21 cellular contexts compared by ENCODE assay signal in genomic region chr19:413756-414420, GRCh38. TPM values are rescaled to one million over a fixed set of nuclear protein-coding genes. Genes with fewer than 3 reads are reported as not detected.
"Had no signal": no experiment of that assay in that cellular context is flagged by ENCODE, and none has a peak within 500 bp of the region (broad histone marks: within the 10 kb centered on the region; RNA-seq: fewer than 3 reads in every experiment).

No MANE protein-coding gene starts in this region.

- DNase-seq: activated B cell treated with CpG ODN at 0.5 μM for 24 hours; activated CD4-positive, alpha-beta T cell treated with anti-CD3 and anti-CD28 coated beads for 48 hours; activated CD8-positive, alpha-beta T cell treated with anti-CD3 and anti-CD28 coated beads for 36 hours; activated T-cell treated with anti-CD3 and anti-CD28 coated beads, Interleukin-2, amount 50 U/mL, for 4 hours; colonic mucosa; hippocampal formation; kidney; left ventricle myocardium superior; occipital lobe; sigmoid colon; stimulated activated CD4-positive, alpha-beta T cell treated with anti-CD3 and anti-CD28 coated beads, Interleukin-1b, Interleukin-23, amount 100 ng/mL, for 48 hours; stomach had no signal

- H3K36me3 ChIP-seq: adrenal gland, cardiac muscle cell, colonic mucosa, thoracic aorta had no signal

- H3K4me1 ChIP-seq: colonic mucosa had no signal

- H3K9me3 ChIP-seq: adrenal gland, colonic mucosa, psoas muscle, sigmoid colon, stomach, thoracic aorta had no signal

- H3K27ac ChIP-seq: adrenal gland, cardiac muscle cell, colonic mucosa, psoas muscle, sigmoid colon, stomach, thoracic aorta had no signal

- H3K27ac Mint-ChIP-seq: activated B cell treated with CpG ODN at 0.5 μM for 24 hours; activated CD8-positive, alpha-beta T cell treated with anti-CD3 and anti-CD28 coated beads for 36 hours; activated naive CD4-positive, alpha-beta T cell treated with anti-CD3 and anti-CD28 coated beads, Interleukin-2, amount 50 U/mL, for 24 hours; memory B cell; naive thymus-derived CD8-positive, alpha-beta T cell; T-helper 2 cell treated with Interferon-gamma antibody and Interleukin-4, amounts not matched to agents 5 μg/mL and 100 μg/mL, for 36 hours had no signal

- H3K9me3 Mint-ChIP-seq: activated B cell treated with CpG ODN at 0.5 μM for 24 hours; activated CD8-positive, alpha-beta T cell treated with anti-CD3 and anti-CD28 coated beads for 36 hours; activated naive CD4-positive, alpha-beta T cell treated with anti-CD3 and anti-CD28 coated beads, Interleukin-2, amount 50 U/mL, for 24 hours; activated T-cell treated with anti-CD3 and anti-CD28 coated beads, Interleukin-2, amount 50 U/mL, for 4 hours; memory B cell; T-helper 2 cell treated with Interferon-gamma antibody and Interleukin-4, amounts not matched to agents 5 μg/mL and 100 μg/mL, for 36 hours had no signal

- H3K36me3 Mint-ChIP-seq: activated naive CD4-positive, alpha-beta T cell treated with anti-CD3 and anti-CD28 coated beads, Interleukin-2, amount 50 U/mL, for 24 hours; memory B cell; naive thymus-derived CD8-positive, alpha-beta T cell had no signal

- H3K4me3 ChIP-seq: adrenal gland, cardiac muscle cell, colonic mucosa, psoas muscle, sigmoid colon, stomach, thoracic aorta had no signal

- H3K4me3 Mint-ChIP-seq: activated B cell treated with CpG ODN at 0.5 μM for 24 hours; activated CD8-positive, alpha-beta T cell treated with anti-CD3 and anti-CD28 coated beads for 36 hours; activated naive CD4-positive, alpha-beta T cell treated with anti-CD3 and anti-CD28 coated beads, Interleukin-2, amount 50 U/mL, for 24 hours; activated T-cell treated with anti-CD3 and anti-CD28 coated beads, Interleukin-2, amount 50 U/mL, for 4 hours; memory B cell; naive thymus-derived CD8-positive, alpha-beta T cell; T-helper 2 cell treated with Interferon-gamma antibody and Interleukin-4, amounts not matched to agents 5 μg/mL and 100 μg/mL, for 36 hours had no signal

- ATAC-seq: activated CD8-positive, alpha-beta T cell treated with anti-CD3 and anti-CD28 coated beads for 36 hours; activated T-cell treated with anti-CD3 and anti-CD28 coated beads, Interleukin-2, amount 50 U/mL, for 4 hours; esophagus mucosa; left ventricle myocardium superior; naive thymus-derived CD8-positive, alpha-beta T cell; psoas muscle had no signal

RNA-seq across cellular contexts. Expression of gene C2CD4C, which starts 4.9 kb away (rescaled TPM):
- total RNA-seq: activated B cell treated with CpG ODN at 0.5 μM for 24 hours; naive thymus-derived CD8-positive, alpha-beta T cell had no signal
- polyA plus RNA-seq: naive thymus-derived CD8-positive, alpha-beta T cell had no signal

RNA-seq across cellular contexts. Expression of gene SHC2, which starts 46.9 kb away (rescaled TPM):
- total RNA-seq: activated B cell treated with CpG ODN at 0.5 μM for 24 hours had no signal
